8 cellular contexts compared by ENCODE assay signal in the genomic region with DNA sequence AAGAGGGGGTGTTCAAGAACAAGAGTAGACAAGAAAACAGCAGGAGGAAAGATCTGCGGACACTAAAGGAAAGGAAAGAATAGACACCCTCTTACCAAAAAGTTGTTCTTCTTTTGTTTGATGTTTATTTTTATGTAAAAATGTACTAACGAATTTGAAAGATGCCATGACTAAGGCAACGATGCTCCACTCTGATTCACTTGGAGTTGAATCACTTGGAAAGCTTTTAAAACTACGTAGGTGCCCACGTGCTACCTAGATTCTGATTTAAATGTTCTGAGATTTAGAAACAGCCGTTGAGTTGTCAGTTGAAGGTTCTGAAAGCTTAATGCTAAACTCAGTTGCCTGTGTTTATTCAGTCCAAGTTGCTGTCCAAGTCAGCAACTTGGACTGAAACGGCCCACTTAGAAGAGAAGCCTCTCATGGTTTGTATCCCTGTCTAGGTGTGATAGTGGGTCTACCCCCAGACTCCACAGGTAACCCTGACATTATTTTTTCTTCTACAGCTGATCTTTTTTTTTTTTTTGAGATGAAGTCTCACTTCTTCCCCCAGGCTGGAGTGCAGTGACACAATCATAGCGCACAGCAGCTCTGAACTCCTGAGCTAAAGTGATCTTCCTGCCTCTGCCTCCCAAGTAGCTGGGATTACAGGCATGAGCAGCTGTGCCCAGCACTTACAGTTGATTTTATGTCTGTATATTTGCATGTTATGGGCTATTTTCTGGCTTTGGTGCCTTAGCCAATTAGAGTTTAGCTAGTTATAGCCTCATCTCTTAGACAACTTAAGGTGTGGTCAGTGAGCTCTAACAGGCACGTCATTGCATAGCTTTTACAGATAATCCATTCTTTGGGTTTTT. TPM values are rescaled to one million over a fixed set of nuclear protein-coding genes. Genes with fewer than 3 reads are reported as not detected.
DNase-seq lines count a peak whose midpoint lies in the region; ATAC-seq, FAIRE-seq and TF ChIP-seq lines count a peak whose summit lies in the region.

No MANE protein-coding gene starts in this region.

- peak overlapping the region; percentile 97 for H3K9ac ChIP-seq in keratinocyte (ENCODE audit: control insufficient read depth, extremely low read depth, insufficient read depth, low read length)

- intact Hi-C loops in body of pancreas (cut with DNase I): no loop called here

- H3K27ac ChIP-seq in body of pancreas (peak overlapping the region in 3 of 4 donors; percentile 87 to 93 (median 90)), keratinocyte (ENCODE audit: control insufficient read depth, insufficient read depth, low read length) (peak overlapping the region; percentile 99)

- dilution Hi-C loops in keratinocyte (cut with MboI; ENCODE audit: extremely low pct_ligation_motif_present, low sequenced_read_pairs): no loop called here

- peaks cover 30% of the 10 kb centered on the region for H3K4me1 Mint-ChIP-seq in stimulated activated memory B cell treated with anti-CD40 and anti-IgM and Interleukin-4, amounts not matched to agents 10 μg/mL and 1 μg/mL and 100 μg/mL, for 72 hours

- 35 to 44% methylated on average over 9 of the region's 9 CpGs for WGBS in body of pancreas, 2 donors

- no peak for ATAC-seq in body of pancreas
- ATAC-seq in stimulated activated memory B cell treated with anti-CD40 and anti-IgM and Interleukin-4, amounts not matched to agents 10 μg/mL and 1 μg/mL and 100 μg/mL, for 72 hours: no peak
- no peak for ATAC-seq in HG02678 (IDR thresholded peaks at IDR 0.05; ENCODE audit: unreplicated experiment)

- H3K9me1 ChIP-seq in keratinocyte (ENCODE audit: control insufficient read depth, extremely low read depth, insufficient read depth, low read length): no peaks in the 10 kb centered on the region

- peak overlapping the region; percentile 17 for H2AFZ ChIP-seq in keratinocyte (ENCODE audit: control insufficient read depth, low read length)

- H3K27me3 Mint-ChIP-seq in stimulated activated memory B cell treated with anti-CD40 and anti-IgM and Interleukin-4, amounts not matched to agents 10 μg/mL and 1 μg/mL and 100 μg/mL, for 72 hours: no peaks in the 10 kb centered on the region

- H3K27ac Mint-ChIP-seq in stimulated activated memory B cell treated with anti-CD40 and anti-IgM and Interleukin-4, amounts not matched to agents 10 μg/mL and 1 μg/mL and 100 μg/mL, for 72 hours: peak overlapping the region; percentile 98

- DNase-seq in GM06990 (ENCODE audit: extremely low read depth, insufficient read length): no peak
- DNase-seq in NCI-H82 (lab: John Stamatoyannopoulos, UW): peak; percentile 86
- no peak for DNase-seq in body of pancreas
- DNase-seq in keratinocyte (ENCODE audit: low read depth, low spot score): no peak
- no peak for DNase-seq in NCI-H2081 (lab: John Stamatoyannopoulos, UW)
- DNase-seq in activated CD4-positive, CD25-positive, alpha-beta regulatory T cell (lab: John Stamatoyannopoulos, UW): no peak

- H3K9me3 ChIP-seq in body of pancreas (no peaks in the 10 kb centered on the region), keratinocyte (ENCODE audit: control insufficient read depth, low read depth, low read length) (no peaks in the 10 kb centered on the region)

- H3K27me3 ChIP-seq in GM06990 (replicated peaks; ENCODE audit: control insufficient read depth, insufficient read depth, low read length) (no peaks in the 10 kb centered on the region), body of pancreas (no peaks in the 10 kb centered on the region), keratinocyte (ENCODE audit: control insufficient read depth, extremely low read depth, insufficient read depth, low read length) (no peaks in the 10 kb centered on the region)

- H4K20me1 ChIP-seq in keratinocyte (ENCODE audit: control insufficient read depth, extremely low read depth, insufficient read depth, low read length): no peaks in the 10 kb centered on the region

- peaks cover 31% of the 10 kb centered on the region for H3K79me2 ChIP-seq in keratinocyte (ENCODE audit: control insufficient read depth, insufficient read depth, low read length)

- H3K9me3 Mint-ChIP-seq in stimulated activated memory B cell treated with anti-CD40 and anti-IgM and Interleukin-4, amounts not matched to agents 10 μg/mL and 1 μg/mL and 100 μg/mL, for 72 hours: no peaks in the 10 kb centered on the region

- peak overlapping the region; percentile 75 for H3K4me3 ChIP-seq in GM06990 (replicated peaks; ENCODE audit: low read depth, low read length)
- peak overlapping the region in 1 of 2 donors; percentile 60 for H3K4me3 ChIP-seq in body of pancreas
- H3K4me3 ChIP-seq in keratinocyte (ENCODE audit: control insufficient read depth in 2 of 3, extremely low read depth in 1 of 3, insufficient read depth in 2 of 3, low read depth in 1 of 3, low read length in 3 of 3): peak overlapping the region; percentile 85 to 98 (median 96)

- no peak for TF ChIP-seq POLR2A in body of pancreas (IDR thresholded peaks at IDR 0.05)

- H3K36me3 Mint-ChIP-seq in stimulated activated memory B cell treated with anti-CD40 and anti-IgM and Interleukin-4, amounts not matched to agents 10 μg/mL and 1 μg/mL and 100 μg/mL, for 72 hours: no peaks in the 10 kb centered on the region

- no peaks in the 10 kb centered on the region for H3K36me3 ChIP-seq in GM06990 (ENCODE audit: control insufficient read depth, insufficient read depth, low read length)
- H3K36me3 ChIP-seq in body of pancreas (replicated peaks in 1 of 2; ENCODE audit: insufficient read depth in 1 of 2, low read depth in 2 of 2): no peaks in the 10 kb centered on the region
- H3K36me3 ChIP-seq in keratinocyte (ENCODE audit: control insufficient read depth in 2 of 2, extremely low read depth in 1 of 2, insufficient read depth in 2 of 2, low read length in 2 of 2): no peaks in the 10 kb centered on the region

- no peak for TF ChIP-seq CTCF in GM06990 (IDR thresholded peaks at IDR 0.05; ENCODE audit: insufficient read depth, low read length, poor library complexity, severe bottlenecking)
- TF ChIP-seq CTCF in body of pancreas (IDR thresholded peaks at IDR 0.05): no peak
- TF ChIP-seq CTCF in keratinocyte (optimal IDR thresholded peaks at IDR 0.05 in 1 of 3, IDR thresholded peaks at IDR 0.05 in 1 of 3, conservative IDR thresholded peaks at IDR 0.05 in 1 of 3; ENCODE audit: extremely low read depth in 1 of 3, insufficient read depth in 2 of 3, low read length in 3 of 3): no peak

- peak; percentile 17 for FAIRE-seq in keratinocyte (lab: Jason Lieb, UNC)

- peak overlapping the region; percentile 99 for H3K4me3 Mint-ChIP-seq in stimulated activated memory B cell treated with anti-CD40 and anti-IgM and Interleukin-4, amounts not matched to agents 10 μg/mL and 1 μg/mL and 100 μg/mL, for 72 hours

- H3K4me1 ChIP-seq in body of pancreas: peaks cover 19% of the 10 kb centered on the region
- H3K4me1 ChIP-seq in keratinocyte (ENCODE audit: control insufficient read depth, extremely low read depth, insufficient read depth, low read length): peaks cover 34% of the 10 kb centered on the region

- H3K4me2 ChIP-seq in keratinocyte (ENCODE audit: control insufficient read depth, extremely low read depth, insufficient read depth, low read depth, low read length): peak overlapping the region; percentile 93

RNA-seq across cellular contexts. Expression of gene VAMP4, which starts 1.4 kb away (rescaled TPM):
- total RNA-seq in body of pancreas: 1 to 10 TPM; 5.6 to 8.8 TPM
- 6.5 to 12.7 TPM (median 8.2 TPM) in 3 replicates for polyA plus RNA-seq in keratinocyte
- 14.7 TPM for polyA plus RNA-seq in keratinocyte (2011; ENCODE audit: low read depth)
- polyA plus RNA-seq in keratinocyte (2011; cell fraction: cytosol; rRNA removed): 5.7 and 10.9 TPM in 2 replicates
- 6.7 and 10.9 TPM in 2 replicates for polyA plus RNA-seq in keratinocyte (2011; cell fraction: nucleus; rRNA removed)
- polyA plus RNA-seq in keratinocyte (2012; ENCODE audit: low replicate concordance): 9.0 and 15.3 TPM in 2 replicates
- 0.46 to 5.1 TPM (median 2.3 TPM) in 3 replicates for polyA minus RNA-seq in keratinocyte
- polyA minus RNA-seq in keratinocyte (2011; cell fraction: cytosol; rRNA and poly(A)+ RNA removed): 4.8 TPM
- 2.4 and 3.8 TPM in 2 replicates for polyA minus RNA-seq in keratinocyte (2011; cell fraction: nucleus; rRNA and poly(A)+ RNA removed)

RNA-seq across cellular contexts. Expression of gene METTL13, which starts 38.2 kb away (rescaled TPM):
- total RNA-seq in body of pancreas: 10 to 100 TPM in 1 of 2 donors, 1 to 10 TPM in 1; 9.2 to 13.5 TPM
- polyA plus RNA-seq in keratinocyte: 44.6 to 54.0 TPM (median 46.0 TPM) in 3 replicates
- polyA plus RNA-seq in keratinocyte (2011; ENCODE audit: low read depth): 15.9 TPM
- 40.5 and 48.9 TPM in 2 replicates for polyA plus RNA-seq in keratinocyte (2011; cell fraction: cytosol; rRNA removed)
- 75.0 and 77.2 TPM in 2 replicates for polyA plus RNA-seq in keratinocyte (2011; cell fraction: nucleus; rRNA removed)
- 27.3 and 40.6 TPM in 2 replicates for polyA plus RNA-seq in keratinocyte (2012; ENCODE audit: low replicate concordance)
- polyA minus RNA-seq in keratinocyte: 43.6 to 62.2 TPM (median 51.1 TPM) in 3 replicates
- polyA minus RNA-seq in keratinocyte (2011; cell fraction: cytosol; rRNA and poly(A)+ RNA removed): 31.8 TPM
- 30.0 and 38.9 TPM in 2 replicates for polyA minus RNA-seq in keratinocyte (2011; cell fraction: nucleus; rRNA and poly(A)+ RNA removed)
